8 cellular contexts compared by ENCODE assay signal in genomic region chr9:127943746-127944145, GRCh38.
A peak's percentile ranks its signal among the peaks of the same experiment; 100 is the strongest.
DNase-seq lines count a peak whose midpoint lies in the region; ATAC-seq lines count a peak whose summit lies in the region.

No MANE protein-coding gene starts in this region.

- DNase-seq in D341Med (ENCODE audit: low spot score) (peak; percentile 93), NCI-H2196 (lab: John Stamatoyannopoulos, UW; ENCODE audit: unreplicated experiment) (peak; percentile 82), caudate nucleus (lab: John Stamatoyannopoulos, UW) (peak in 59 of 61 donors; percentile 51 to 93 (median 80)), kidney glomerular epithelial cell (lab: John Stamatoyannopoulos, UW) (peak; percentile 10)
- peak; percentile 87 for DNase-seq in stimulated activated CD4-positive, alpha-beta T cell treated with anti-CD3 and anti-CD28 coated beads, Interleukin-4, amount 100 ng/mL, for 24 hours

- peak overlapping the region; percentile 52 for H3K27ac ChIP-seq in caudate nucleus (ENCODE audit: low read depth, low read length)

- ATAC-seq in HG02588 (IDR thresholded peaks at IDR 0.05; ENCODE audit: unreplicated experiment) (peak; percentile 56), GM18867 (IDR thresholded peaks at IDR 0.05; ENCODE audit: unreplicated experiment) (no peak)
- ATAC-seq in activated CD4-positive, CD25-positive, alpha-beta regulatory T cell treated with anti-CD3 and anti-CD28 coated beads, Interleukin-2, amount 50 U/mL, for 24 hours: peak; percentile 84 to 86

Comparison
In these comparisons a context has a peak if more than half of its experiments do, and no peak if none do; other contexts are left out.
1. DNase-seq: peak in every context shown above with its lines; median percentile 93 in D341Med; 87 in stimulated activated CD4-positive, alpha-beta T cell treated with anti-CD3 and anti-CD28 coated beads, Interleukin-4, amount 100 ng/mL, for 24 hours; 82 in NCI-H2196; 80 in caudate nucleus; 10 in kidney glomerular epithelial cell.